Comparison of ENCODE assay signal across 15 cellular contexts in the genomic region with DNA sequence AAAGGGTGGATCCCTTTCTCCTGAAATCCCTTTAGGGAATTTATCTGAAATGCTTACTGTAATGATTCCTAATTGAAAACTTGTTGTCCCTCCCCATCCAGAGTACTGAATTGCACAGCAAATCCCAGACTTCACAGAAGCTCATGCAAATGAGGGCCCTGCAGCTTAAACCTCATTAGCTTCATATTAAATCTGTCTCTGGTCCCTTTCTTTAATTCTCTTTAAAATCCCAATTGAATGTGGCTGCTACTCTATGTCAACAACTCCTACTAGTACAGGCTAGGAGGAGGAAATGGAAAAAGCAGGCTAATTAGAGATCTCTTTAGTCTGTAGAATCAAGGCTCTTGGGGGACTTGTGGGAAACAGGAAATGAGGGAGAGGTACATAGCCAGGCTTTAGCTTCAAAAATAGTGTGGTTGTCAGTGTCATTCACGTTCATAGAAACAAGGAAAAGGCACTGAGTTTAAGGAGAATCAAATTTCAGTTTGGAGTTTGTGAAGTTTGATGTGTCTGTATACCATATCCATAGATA.
"Had no signal": no experiment of that assay in that cellular context is flagged by ENCODE, and none has a peak within 500 bp of the region (broad histone marks: within the 10 kb centered on the region; RNA-seq: fewer than 3 reads in every experiment).

No MANE protein-coding gene starts in this region.

- DNase-seq: activated B cell treated with CpG ODN at 0.5 μM for 24 hours; activated CD4-positive, alpha-beta T cell treated with anti-CD3 and anti-CD28 coated beads, Interleukin-2, amount 10 ng/mL, durations not matched to agents 7 days and 5 days; activated CD8-positive, alpha-beta memory T cell treated with anti-CD3 and anti-CD28 coated beads for 24 hours; activated gamma-delta T cell treated with Interleukin-2 at 50 U/mL for 16 hours; amniotic stem cell; body of pancreas; central memory CD4-positive, alpha-beta T cell; effector CD4-positive, alpha-beta T cell; head of caudate nucleus; right lobe of liver; stimulated activated naive CD8-positive, alpha-beta T cell treated with anti-CD3 and anti-CD28 coated beads, Interleukin-15, Interleukin-2, amounts not matched to agents 100 U/mL and 50 U/mL, for 24 hours; transverse colon had no signal

- H3K27me3 Mint-ChIP-seq: activated B cell treated with CpG ODN at 0.5 μM for 24 hours; activated CD4-positive, alpha-beta T cell treated with anti-CD3 and anti-CD28 coated beads, Interleukin-2, amount 10 ng/mL, durations not matched to agents 7 days and 5 days; activated naive CD8-positive, alpha-beta T cell had no signal

- H3K4me1 ChIP-seq: body of pancreas, right lobe of liver, transverse colon had no signal

- H3K27me3 ChIP-seq: body of pancreas, right lobe of liver, transverse colon had no signal

- H3K4me1 Mint-ChIP-seq: activated B cell treated with CpG ODN at 0.5 μM for 24 hours; activated CD4-positive, alpha-beta T cell treated with anti-CD3 and anti-CD28 coated beads, Interleukin-2, amount 10 ng/mL, durations not matched to agents 7 days and 5 days had no signal

- H3K4me3 ChIP-seq: body of pancreas, coronary artery, right lobe of liver, transverse colon had no signal

- H3K27ac Mint-ChIP-seq: activated B cell treated with CpG ODN at 0.5 μM for 24 hours; activated CD4-positive, alpha-beta T cell treated with anti-CD3 and anti-CD28 coated beads, Interleukin-2, amount 10 ng/mL, durations not matched to agents 7 days and 5 days; activated naive CD8-positive, alpha-beta T cell; nephron had no signal

- H3K4me3 Mint-ChIP-seq: activated B cell treated with CpG ODN at 0.5 μM for 24 hours; activated CD4-positive, alpha-beta T cell treated with anti-CD3 and anti-CD28 coated beads, Interleukin-2, amount 10 ng/mL, durations not matched to agents 7 days and 5 days; activated naive CD8-positive, alpha-beta T cell; nephron had no signal

- H3K9me3 ChIP-seq: body of pancreas, right lobe of liver, transverse colon had no signal

- H3K36me3 Mint-ChIP-seq: activated naive CD8-positive, alpha-beta T cell had no signal

- ATAC-seq: body of pancreas; right lobe of liver; stimulated activated naive CD8-positive, alpha-beta T cell treated with anti-CD3 and anti-CD28 coated beads, Interleukin-15, Interleukin-2, amounts not matched to agents 100 U/mL and 50 U/mL, for 24 hours had no signal

- H3K27ac ChIP-seq: body of pancreas, coronary artery, right lobe of liver, transverse colon had no signal

- H3K36me3 ChIP-seq: right lobe of liver, transverse colon had no signal
